ENCODE assay signal across 23 cellular contexts in genomic region chr2:169301596-169302330, GRCh38.
"Had no signal": no experiment of that assay in that cellular context is flagged by ENCODE, and none has a peak within 500 bp of the region (broad histone marks: within the 10 kb centered on the region; RNA-seq: fewer than 3 reads in every experiment).

No MANE protein-coding gene starts in this region.

- H3K27me3 Mint-ChIP-seq: type B pancreatic cell had no signal

- H3K27ac ChIP-seq: parathyroid adenoma, WERI-Rb-1 had no signal

- H3K9ac ChIP-seq: parathyroid adenoma had no signal

- H3K9me3 ChIP-seq: mucosa of descending colon had no signal

- H3K4me1 Mint-ChIP-seq: activated CD4-positive, alpha-beta T cell treated with anti-CD3 and anti-CD28 coated beads for 36 hours; memory B cell; naive B cell had no signal

- ATAC-seq: activated CD4-positive, alpha-beta T cell treated with anti-CD3 and anti-CD28 coated beads for 36 hours; mucosa of descending colon had no signal

- H3K36me3 Mint-ChIP-seq: activated naive CD8-positive, alpha-beta T cell; memory B cell; naive B cell; type B pancreatic cell had no signal

- H3K4me3 ChIP-seq: mucosa of descending colon had no signal

- FAIRE-seq: colon, endometrium, kidney had no signal

- H3K27ac Mint-ChIP-seq: activated CD4-positive, alpha-beta T cell treated with anti-CD3 and anti-CD28 coated beads for 36 hours; activated naive CD8-positive, alpha-beta T cell; memory B cell; naive B cell; type B pancreatic cell had no signal

- DNase-seq: activated CD4-positive, alpha-beta T cell treated with anti-CD3 and anti-CD28 coated beads for 36 hours; activated CD4-positive, alpha-beta T cell treated with anti-CD3 and anti-CD28 coated beads, Interleukin-2, amount 50 U/mL, for 48 hours; activated gamma-delta T cell treated with Interleukin-2 at 50 U/mL for 16 hours; amniotic stem cell; erythroblast; head of caudate nucleus; kidney; left ventricle myocardium superior; mucosa of descending colon; naive B cell; stimulated activated CD4-positive, alpha-beta T cell treated with anti-CD3 and anti-CD28 coated beads, Interleukin-12 subunit alpha, Interleukin-12 subunit beta, amount 100 ng/mL, for 4 hours; stimulated activated CD4-positive, alpha-beta T cell treated with anti-CD3 and anti-CD28 coated beads, Interleukin-1b, Interleukin-23, amount 100 ng/mL, for 48 hours; stimulated activated CD8-positive, alpha-beta memory T cell treated with anti-CD3 and anti-CD28 coated beads, Interleukin-4, amount 100 ng/mL, for 48 hours; stimulated activated naive CD4-positive, alpha-beta T cell; SW 1271; T-helper 2 cell; WERI-Rb-1 had no signal

- H3K4me3 Mint-ChIP-seq: activated CD4-positive, alpha-beta T cell treated with anti-CD3 and anti-CD28 coated beads for 36 hours; activated naive CD8-positive, alpha-beta T cell; memory B cell; naive B cell; type B pancreatic cell had no signal

- H2AFZ ChIP-seq: parathyroid adenoma had no signal

- H3K36me3 ChIP-seq: WERI-Rb-1 had no signal

- H3K79me2 ChIP-seq: parathyroid adenoma had no signal
